Comparison of ENCODE assay signal across 8 cellular contexts in genomic region chr4:7719354-7720174, GRCh38.
DNase-seq lines count a peak whose midpoint lies in the region; FAIRE-seq and TF ChIP-seq lines count a peak whose summit lies in the region.

No MANE protein-coding gene starts in this region.

- peaks cover 16% of the 10 kb centered on the region for H3K4me1 Mint-ChIP-seq in brain

- H4K20me1 ChIP-seq in KMS-11 (ENCODE audit: insufficient read depth), result no peaks in the 10 kb centered on the region

- H3K4me3 Mint-ChIP-seq in brain, result no peak overlapping the region

- peak overlapping the region in 1 of 5 experiments; percentile 63 for H3K27ac Mint-ChIP-seq in brain

- peaks cover 0 to 8% (median 4%) of the 10 kb centered on the region in 5 experiments for H3K9me3 Mint-ChIP-seq in brain

- no peaks in the 10 kb centered on the region for H3K79me2 ChIP-seq in KMS-11 (ENCODE audit: insufficient read depth, low read depth)

- no peak overlapping the region for H3K4me2 ChIP-seq in KMS-11

- H3K27me3 Mint-ChIP-seq in brain, result peaks cover 18% of the 10 kb centered on the region

- peak; percentile 96 for DNase-seq in D721Med (ENCODE audit: insufficient read length, low spot score)
- DNase-seq in kidney, result no peak
- DNase-seq in stimulated activated CD4-positive, alpha-beta T cell treated with anti-CD3 and anti-CD28 coated beads, Interleukin-4, amount 100 ng/mL, for 48 hours (ENCODE audit: low read depth in 2 of 2), result peak; percentile 48 to 70
- no peak for DNase-seq in A172 (ENCODE audit: low spot score)
- DNase-seq in HCEC 1CT, result no peak

- 0 out of 2 replicates have a peak, but pooled peaks cover 4% of the 10 kb centered on the region for H3K27me3 ChIP-seq in KMS-11 (ENCODE audit: insufficient read depth, low read depth)

- no peaks in the 10 kb centered on the region for H3K9me3 ChIP-seq in kidney (ENCODE audit: control insufficient read depth in 1 of 2, low read length in 2 of 2)

- no peak overlapping the region for H3K9ac ChIP-seq in KMS-11
- no peak overlapping the region for H3K9ac ChIP-seq in kidney (ENCODE audit: low read length in 2 of 2)

- H3K4me3 ChIP-seq in KMS-11 (IDR thresholded peaks at IDR 0.05; ENCODE audit: insufficient read depth, low read depth, low read length) (no peak overlapping the region), kidney (ENCODE audit: low read length in 2 of 2) (no peak overlapping the region)

- H3K27ac ChIP-seq in KMS-11 (no peak overlapping the region), VCaP (no peak overlapping the region), kidney (ENCODE audit: low read depth in 2 of 2, low read length in 2 of 2) (no peak overlapping the region)

- FAIRE-seq in D721Med (lab: Jason Lieb, UNC) (no peak), kidney (lab: Jason Lieb, UNC) (no peak)

- H3K4me1 ChIP-seq in KMS-11 (ENCODE audit: low read depth, poor library complexity, severe bottlenecking), result no peaks in the 10 kb centered on the region
- peaks cover 0 to 2% of the 10 kb centered on the region in 2 donors for H3K4me1 ChIP-seq in kidney (ENCODE audit: control insufficient read depth in 1 of 2, insufficient read depth in 1 of 2, low read depth in 1 of 2, low read length in 2 of 2)

- peaks cover 28% of the 10 kb centered on the region for H3K36me3 Mint-ChIP-seq in brain

- H3K36me3 ChIP-seq in KMS-11 (ENCODE audit: insufficient read depth) (no peaks in the 10 kb centered on the region), kidney (ENCODE audit: control insufficient read depth in 1 of 2, insufficient read depth in 2 of 2, low read length in 2 of 2) (no peaks in the 10 kb centered on the region)

- H2AFZ ChIP-seq in KMS-11 (ENCODE audit: low read depth), result no peak overlapping the region

- intact Hi-C loops in kidney (cut with DNase I), result no loop called here

- peak; percentile 71 for TF ChIP-seq CTCF in D721Med (IDR thresholded peaks at IDR 0.05; ENCODE audit: insufficient read depth, missing control alignments)
- peak; percentile 24; the same call in 1 of the 2 replicates for TF ChIP-seq CTCF in KMS-11 (conservative IDR thresholded peaks at IDR 0.05; ENCODE audit: low read depth, low read length)
- TF ChIP-seq CTCF in VCaP (conservative IDR thresholded peaks at IDR 0.05), result peak; percentile 86
- TF ChIP-seq CTCF in brain (conservative IDR thresholded peaks at IDR 0.05), result peak; percentile 88 to 95
- peak; percentile 76 for TF ChIP-seq CTCF in kidney (IDR thresholded peaks at IDR 0.05; ENCODE audit: borderline replicate concordance, extremely low read depth, insufficient read depth)

Comparison
In these comparisons a context has a peak if more than half of its experiments do, and no peak if none do; other contexts are left out.
1. DNase-seq: peak in D721Med (single experiment) and stimulated activated CD4-positive, alpha-beta T cell treated with anti-CD3 and anti-CD28 coated beads, Interleukin-4, amount 100 ng/mL, for 48 hours (2 of 2); none in kidney (single experiment), A172 (single experiment) and HCEC 1CT (single experiment).
2. CTCF ChIP-seq: peak in every context shown above with its lines; median percentile 92 in brain; 86 in VCaP; 76 in kidney; 71 in D721Med; 24 in KMS-11.